In genomic region chr3:26603771-26604170, GRCh38 we compare ENCODE assay signal across 3 cellular contexts. TPM values are rescaled to one million over a fixed set of nuclear protein-coding genes. Genes with fewer than 3 reads are reported as not detected.
"Had no signal": no experiment of that assay in that cellular context is flagged by ENCODE, and none has a peak within 500 bp of the region (broad histone marks: within the 10 kb centered on the region; RNA-seq: fewer than 3 reads in every experiment).

No MANE protein-coding gene starts in this region.

RNA-seq across cellular contexts. Expression of gene LRRC3B, which starts 18.8 kb away (rescaled TPM):
- total RNA-seq: HT-29, IMR-90 had no signal
- polyA plus RNA-seq: IgD-negative memory B cell, IMR-90 had no signal
